In the genomic region with DNA sequence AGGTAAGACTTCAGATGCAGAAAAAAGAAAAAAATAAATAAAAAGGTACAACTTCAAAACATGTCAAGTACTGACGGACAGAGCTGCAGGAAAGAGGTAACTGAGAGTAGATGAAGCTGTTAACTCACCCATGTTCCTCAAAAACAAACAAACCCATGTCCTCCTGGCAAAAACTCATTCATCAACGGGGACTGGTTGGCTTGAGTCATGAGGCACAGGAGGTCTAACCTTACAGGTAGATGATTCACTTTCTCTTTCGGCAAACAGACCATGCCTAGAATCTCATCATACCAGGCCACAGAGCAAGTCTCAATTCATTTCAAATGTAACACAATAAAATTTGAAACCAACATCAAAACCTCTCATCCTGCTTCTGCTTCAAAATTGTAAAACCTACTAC, we compare ENCODE assay signal across 14 cellular contexts. TPM values are rescaled to one million over a fixed set of nuclear protein-coding genes. Genes with fewer than 3 reads are reported as not detected.
DNase-seq lines count a peak whose midpoint lies in the region; ATAC-seq and TF ChIP-seq lines count a peak whose summit lies in the region.
"Had no signal": no experiment of that assay in that cellular context is flagged by ENCODE, and none has a peak within 500 bp of the region (broad histone marks: within the 10 kb centered on the region; RNA-seq: fewer than 3 reads in every experiment).

No MANE protein-coding gene starts in this region.

- 38% methylated on average over 3 of the region's 3 CpGs for WGBS in right lobe of liver (ENCODE audit: insufficient coverage, low coverage, low lambda C conversion rate, missing lambda C conversion rate)

- H3K9me3 ChIP-seq in right lobe of liver = no peaks in the 10 kb centered on the region
- H3K9me3 ChIP-seq: thoracic aorta had no signal

- H3K36me3 ChIP-seq in H7 (replicated peaks; ENCODE audit: control insufficient read depth, insufficient read depth, low read length) (no peaks in the 10 kb centered on the region), right lobe of liver (no peaks in the 10 kb centered on the region)
- H3K36me3 ChIP-seq: thoracic aorta had no signal

- peak; percentile 66 for DNase-seq in activated CD4-positive, alpha-beta T cell treated with anti-CD3 and anti-CD28 coated beads, Interleukin-2, amount 10 ng/mL, durations not matched to agents 24 days and 14 days
- no peak for DNase-seq in activated CD4-positive, alpha-beta T cell treated with anti-CD3 and anti-CD28 coated beads for 4 hours
- DNase-seq in H7 (peak; percentile 27), right lobe of liver (peak in 1 of 3 donors; percentile 77), hepatic stellate cell (ENCODE audit: low spot score) (no peak), COR-L47 (lab: John Stamatoyannopoulos, UW) (no peak), GM20000 (ENCODE audit: low spot score) (no peak)
- DNase-seq: HCEC 1CT, NCI-H1048, occipital lobe, OCI-M1 had no signal

- peak overlapping the region; percentile 20 to 99 (median 99) for H3K27ac ChIP-seq in right lobe of liver
- H3K27ac ChIP-seq: thoracic aorta had no signal

- H3K4me1 Mint-ChIP-seq in activated CD4-positive, alpha-beta T cell treated with anti-CD3 and anti-CD28 coated beads, Interleukin-2, amount 10 ng/mL, durations not matched to agents 24 days and 14 days = peaks cover 15% of the 10 kb centered on the region
- peaks cover 24% of the 10 kb centered on the region for H3K4me1 Mint-ChIP-seq in activated naive CD8-positive, alpha-beta T cell (ENCODE audit: low read depth)

- H3K27me3 ChIP-seq in H7 (ENCODE audit: control insufficient read depth, insufficient read depth, low read length) (no peaks in the 10 kb centered on the region), right lobe of liver (no peaks in the 10 kb centered on the region)

- intact Hi-C loops in activated CD4-positive, alpha-beta T cell treated with anti-CD3 and anti-CD28 coated beads, Interleukin-2, amount 10 ng/mL, durations not matched to agents 24 days and 14 days (cut with micrococcal nuclease) = no loop called here
- intact Hi-C loops in right lobe of liver (cut with DNase I) = no loop called here

- no peak for TF ChIP-seq CTCF in right lobe of liver (IDR thresholded peaks at IDR 0.05)
- TF ChIP-seq CTCF in GM20000 (IDR thresholded peaks at IDR 0.05; ENCODE audit: extremely low read depth, missing control alignments) = no peak

- peak; percentile 42 for TF ChIP-seq POLR2A in right lobe of liver (IDR thresholded peaks at IDR 0.05)

- peaks cover 0 to 94% (median 46%) of the 10 kb centered on the region in 4 donors for H3K4me1 ChIP-seq in right lobe of liver

- peaks cover 3% of the 10 kb centered on the region for H3K36me3 Mint-ChIP-seq in activated CD4-positive, alpha-beta T cell treated with anti-CD3 and anti-CD28 coated beads, Interleukin-2, amount 10 ng/mL, durations not matched to agents 24 days and 14 days (ENCODE audit: low read depth)
- H3K36me3 Mint-ChIP-seq in activated naive CD8-positive, alpha-beta T cell = no peaks in the 10 kb centered on the region

- no peak overlapping the region for H3K4me3 Mint-ChIP-seq in activated CD4-positive, alpha-beta T cell treated with anti-CD3 and anti-CD28 coated beads, Interleukin-2, amount 10 ng/mL, durations not matched to agents 24 days and 14 days
- no peak overlapping the region for H3K4me3 Mint-ChIP-seq in activated naive CD8-positive, alpha-beta T cell
- H3K4me3 Mint-ChIP-seq: activated naive CD4-positive, alpha-beta T cell treated with anti-CD3 and anti-CD28 coated beads, Interleukin-2, amount 50 U/mL, for 24 hours had no signal

- H3K4me3 ChIP-seq in H7 (ENCODE audit: insufficient read depth, low read depth, low read length) (no peak overlapping the region), right lobe of liver (no peak overlapping the region)
- H3K4me3 ChIP-seq: thoracic aorta had no signal

- H3K27ac Mint-ChIP-seq in activated CD4-positive, alpha-beta T cell treated with anti-CD3 and anti-CD28 coated beads, Interleukin-2, amount 10 ng/mL, durations not matched to agents 24 days and 14 days = no peak overlapping the region
- peak overlapping the region; percentile 58 for H3K27ac Mint-ChIP-seq in activated naive CD8-positive, alpha-beta T cell
- H3K27ac Mint-ChIP-seq: activated naive CD4-positive, alpha-beta T cell treated with anti-CD3 and anti-CD28 coated beads, Interleukin-2, amount 50 U/mL, for 24 hours had no signal

- H3K9me3 Mint-ChIP-seq in activated CD4-positive, alpha-beta T cell treated with anti-CD3 and anti-CD28 coated beads, Interleukin-2, amount 10 ng/mL, durations not matched to agents 24 days and 14 days = no peaks in the 10 kb centered on the region
- H3K9me3 Mint-ChIP-seq in activated naive CD8-positive, alpha-beta T cell (ENCODE audit: low read depth) = no peaks in the 10 kb centered on the region
- H3K9me3 Mint-ChIP-seq: activated naive CD4-positive, alpha-beta T cell treated with anti-CD3 and anti-CD28 coated beads, Interleukin-2, amount 50 U/mL, for 24 hours had no signal

- no peaks in the 10 kb centered on the region for H3K27me3 Mint-ChIP-seq in activated CD4-positive, alpha-beta T cell treated with anti-CD3 and anti-CD28 coated beads, Interleukin-2, amount 10 ng/mL, durations not matched to agents 24 days and 14 days
- H3K27me3 Mint-ChIP-seq in activated naive CD8-positive, alpha-beta T cell = no peaks in the 10 kb centered on the region
- H3K27me3 Mint-ChIP-seq: activated naive CD4-positive, alpha-beta T cell treated with anti-CD3 and anti-CD28 coated beads, Interleukin-2, amount 50 U/mL, for 24 hours had no signal

- ATAC-seq in right lobe of liver = peak; percentile 34 to 49 (median 46)

RNA-seq across cellular contexts. Expression of a gene that starts 12.3 kb away (rescaled TPM):
- 428 and 452 TPM in 2 replicates for total RNA-seq in activated CD4-positive, alpha-beta T cell treated with anti-CD3 and anti-CD28 coated beads, Interleukin-2, amount 10 ng/mL, durations not matched to agents 24 days and 14 days
- 201 and 257 TPM in 2 replicates for total RNA-seq in H7 (2014; rRNA removed; shearing (Covaris generic))
- total RNA-seq in right lobe of liver = 100 to 1,000 TPM in 4 of 6 experiments, 10 to 100 TPM in 2; 76.5 to 290 (median 217) TPM

RNA-seq across cellular contexts. Expression of a gene that starts 44.7 kb away (rescaled TPM):
- 230 and 232 TPM in 2 replicates for total RNA-seq in activated CD4-positive, alpha-beta T cell treated with anti-CD3 and anti-CD28 coated beads, Interleukin-2, amount 10 ng/mL, durations not matched to agents 24 days and 14 days
- 114 and 129 TPM in 2 replicates for total RNA-seq in H7 (2014; rRNA removed; shearing (Covaris generic))
- 100 to 1,000 TPM in 2 of 6 experiments, 10 to 100 TPM in 4; 61.8 to 115 (median 89.9) TPM for total RNA-seq in right lobe of liver

RNA-seq across cellular contexts. Expression of a gene that starts 58.6 kb away (rescaled TPM):
- 117 and 118 TPM in 2 replicates for total RNA-seq in activated CD4-positive, alpha-beta T cell treated with anti-CD3 and anti-CD28 coated beads, Interleukin-2, amount 10 ng/mL, durations not matched to agents 24 days and 14 days
- total RNA-seq in H7 (2014; rRNA removed; shearing (Covaris generic)) = 205 and 248 TPM in 2 replicates
- 10 to 100 TPM; 46.5 to 93.5 (median 62.1) TPM for total RNA-seq in right lobe of liver

RNA-seq across cellular contexts. Expression of a gene that starts 58.7 kb away (rescaled TPM):
- total RNA-seq in activated CD4-positive, alpha-beta T cell treated with anti-CD3 and anti-CD28 coated beads, Interleukin-2, amount 10 ng/mL, durations not matched to agents 24 days and 14 days = 21.4 and 30.8 TPM in 2 replicates
- total RNA-seq in H7 (2014; rRNA removed; shearing (Covaris generic)) = 43.0 and 50.8 TPM in 2 replicates
- 10 to 100 TPM; 29.9 to 53.3 (median 43.7) TPM for total RNA-seq in right lobe of liver

Comparison
In these comparisons a context has a peak if more than half of its experiments do, and no peak if none do; other contexts are left out.
1. DNase-seq: peak in activated CD4-positive, alpha-beta T cell treated with anti-CD3 and anti-CD28 coated beads, Interleukin-2, amount 10 ng/mL, durations not matched to agents 24 days and 14 days (single experiment) and H7 (single experiment); none in activated CD4-positive, alpha-beta T cell treated with anti-CD3 and anti-CD28 coated beads for 4 hours (0 of 2), hepatic stellate cell (single experiment), COR-L47 (single experiment) and GM20000 (single experiment).